Comparison of ENCODE assay signal across 17 cellular contexts in the genomic region with DNA sequence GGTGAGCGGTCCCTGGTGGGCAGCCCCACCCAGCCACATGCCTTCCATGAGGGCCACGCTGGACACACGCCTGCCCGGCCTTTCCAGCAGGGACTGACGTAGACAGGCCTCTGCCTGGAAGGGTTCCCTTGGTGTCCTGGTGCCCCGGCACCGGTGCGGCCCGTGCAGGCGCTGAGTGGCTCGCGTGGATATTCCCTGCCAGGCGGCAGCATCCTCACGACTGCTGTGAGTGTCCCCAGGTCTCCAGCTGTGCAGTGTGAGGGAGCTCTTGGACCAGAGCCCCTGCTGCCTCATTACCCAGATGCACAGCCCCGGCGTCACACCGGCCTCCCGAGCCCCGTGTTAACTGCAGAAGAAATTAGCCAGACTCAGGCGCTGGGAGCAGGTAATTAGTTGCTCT.
DNase-seq lines count a peak whose midpoint lies in the region; ATAC-seq and TF ChIP-seq lines count a peak whose summit lies in the region.
"Had no signal": no experiment of that assay in that cellular context is flagged by ENCODE, and none has a peak within 500 bp of the region (broad histone marks: within the 10 kb centered on the region; RNA-seq: fewer than 3 reads in every experiment).

No MANE protein-coding gene starts in this region.

- peaks cover 3% of the 10 kb centered on the region for H3K79me1 ChIP-seq in mesendoderm (ENCODE audit: low read length)

- H3K27ac ChIP-seq in dorsolateral prefrontal cortex (peak overlapping the region in 58 of 59 donors; percentile 50 to 99 (median 92)), mesendoderm (ENCODE audit: low read depth, low read length) (no peak overlapping the region), aorta (ENCODE audit: low read depth in 1 of 2, low read length in 2 of 2) (no peak overlapping the region)

- H2BK15ac ChIP-seq in mesendoderm (replicated peaks; ENCODE audit: low read depth): no peak overlapping the region

- peak overlapping the region in 3 of 59 donors; percentile 4 to 51 (median 6) for H3K4me3 ChIP-seq in dorsolateral prefrontal cortex
- H3K4me3 ChIP-seq in mesendoderm (ENCODE audit: low read length): no peak overlapping the region
- H3K4me3 ChIP-seq in aorta (ENCODE audit: low read length in 2 of 2): no peak overlapping the region
- H3K4me3 ChIP-seq in foreskin fibroblast (ENCODE audit: low read depth in 1 of 2, low read length in 2 of 2): no peak overlapping the region

- peak; percentile 25 for ATAC-seq in aorta (ENCODE audit: low FRiP score)
- ATAC-seq: PC-3 had no signal

- no peak overlapping the region for H3K18ac ChIP-seq in mesendoderm (ENCODE audit: low read length)

- H3K4ac ChIP-seq in mesendoderm (ENCODE audit: low read depth, low read length): no peak overlapping the region

- H3K4me1 ChIP-seq in mesendoderm (ENCODE audit: control insufficient read depth, low read depth, low read length) (no peaks in the 10 kb centered on the region), aorta (ENCODE audit: control insufficient read depth in 1 of 2, insufficient read depth in 2 of 2, low read length in 2 of 2) (no peaks in the 10 kb centered on the region)

- H3K56ac ChIP-seq in mesendoderm (ENCODE audit: low read length): peak overlapping the region; percentile 7

- intact Hi-C loops in dorsolateral prefrontal cortex (cut with DNase I): loop anchor here in 1 of 2 donors (5.0 kb wide), 2 partner anchors 54 to 71 kb away; no protein-coding TSS in a partner anchor
- intact Hi-C loops in aorta (cut with DNase I): no loop called here

- H2AK5ac ChIP-seq in mesendoderm (ENCODE audit: low read length): no peak overlapping the region

- H2BK5ac ChIP-seq in mesendoderm (ENCODE audit: low read length): no peak overlapping the region

- no CpG with 5 or more reads among the region's 20 CpGs for WGBS in mesendoderm (ENCODE audit: extremely low coverage, insufficient coverage, low lambda C conversion rate)
- WGBS in aorta, 2 donors: 88% methylated on average over 20 of the region's 20 CpGs

- H3K36me3 ChIP-seq in mesendoderm (ENCODE audit: control insufficient read depth, insufficient read depth, low read length) (no peaks in the 10 kb centered on the region), aorta (ENCODE audit: control insufficient read depth in 1 of 2, insufficient read depth in 2 of 2, low read length in 1 of 2) (no peaks in the 10 kb centered on the region)

- no peaks in the 10 kb centered on the region for H3K9me3 ChIP-seq in aorta (ENCODE audit: control insufficient read depth, low read length)

- no peak overlapping the region for H3K9ac ChIP-seq in mesendoderm (ENCODE audit: low read length)

- no peak overlapping the region for H2BK120ac ChIP-seq in mesendoderm (ENCODE audit: low read depth, low read length)

- no peak overlapping the region for H3K4me2 ChIP-seq in mesendoderm (ENCODE audit: low read length)

- H3K27me3 ChIP-seq in dorsolateral prefrontal cortex (no peaks in the 10 kb centered on the region), mesendoderm (ENCODE audit: insufficient read depth, low read length, poor library complexity) (no peaks in the 10 kb centered on the region), aorta (ENCODE audit: control insufficient read depth in 1 of 2, insufficient read depth in 2 of 2, low read length in 1 of 2) (no peaks in the 10 kb centered on the region)

- H4K8ac ChIP-seq in mesendoderm (ENCODE audit: low read depth, low read length): no peak overlapping the region

- peak in 5 of 56 donors; percentile 8 to 42 (median 34) for TF ChIP-seq CTCF in dorsolateral prefrontal cortex (IDR thresholded peaks at IDR 0.05 in 54 of 56, conservative IDR thresholded peaks at IDR 0.05 in 2 of 56; ENCODE audit: low read depth in 1 of 56, partially characterized antibody in 56 of 56)
- no peak for TF ChIP-seq CTCF in foreskin fibroblast (IDR thresholded peaks at IDR 0.05; ENCODE audit: low read depth, low read length)

- H3K79me2 ChIP-seq in mesendoderm (ENCODE audit: control insufficient read depth, insufficient read depth, low read length): no peaks in the 10 kb centered on the region

- DNase-seq in SK-N-DZ (ENCODE audit: low spot score) (peak; percentile 29), dorsolateral prefrontal cortex (peak in 5 of 10 donors; percentile 52 to 72 (median 66)), mesendoderm (no peak), aorta (no peak), foreskin fibroblast (no peak), AML-193 (lab: John Stamatoyannopoulos, UW) (no peak)
- DNase-seq in activated CD4-positive, alpha-beta T cell treated with anti-CD3 and anti-CD28 coated beads, Interleukin-2, amount 50 U/mL, for 1 hour: no peak
- DNase-seq: DND-41, HCEC 1CT, MM.1S, NCI-H1092, NCI-H146, NCI-H2081, NCI-H774, PC-3, RPMI8226, SIG-M5 had no signal

- H4K5ac ChIP-seq in mesendoderm (ENCODE audit: low read length): no peak overlapping the region

- H3K23ac ChIP-seq in mesendoderm (ENCODE audit: low read length): no peak overlapping the region

Comparison
In these comparisons a context has a peak if more than half of its experiments do, and no peak if none do; other contexts are left out.
1. H3K27ac ChIP-seq: peak in dorsolateral prefrontal cortex (58 of 59); none in mesendoderm (single experiment) and aorta (0 of 2).